20 cellular contexts compared by ENCODE assay signal in genomic region chr15:73969151-73969759, GRCh38. TPM values are rescaled to one million over a fixed set of nuclear protein-coding genes. Genes with fewer than 3 reads are reported as not detected.
A peak's percentile ranks its signal among the peaks of the same experiment; 100 is the strongest.
DNase-seq lines count a peak whose midpoint lies in the region; ATAC-seq and TF ChIP-seq lines count a peak whose summit lies in the region.
"Had no signal": no experiment of that assay in that cellular context is flagged by ENCODE, and none has a peak within 500 bp of the region (broad histone marks: within the 10 kb centered on the region; RNA-seq: fewer than 3 reads in every experiment).

No MANE protein-coding gene starts in this region.

- peaks cover 2% of the 10 kb centered on the region for H3K27me3 Mint-ChIP-seq in activated T-helper 17 cell treated with anti-CD3 and anti-CD28 coated beads, Interleukin-2, amount 50 U/mL, for 72 hours
- H3K27me3 Mint-ChIP-seq in neural crest cell (ENCODE audit: low read depth), result peaks cover 6% of the 10 kb centered on the region

- H3K36me3 Mint-ChIP-seq in activated T-helper 17 cell treated with anti-CD3 and anti-CD28 coated beads, Interleukin-2, amount 50 U/mL, for 72 hours (ENCODE audit: low read depth), result no peaks in the 10 kb centered on the region
- no peaks in the 10 kb centered on the region for H3K36me3 Mint-ChIP-seq in neural crest cell (ENCODE audit: low read depth)

- intact Hi-C loops in cardiac septum (cut with DNase I), result no loop called here
- intact Hi-C loops in left ventricle myocardium superior (cut with micrococcal nuclease), result no loop called here
- intact Hi-C loops in sciatic nerve (cut with DNase I), result no loop called here

- H3K9me3 Mint-ChIP-seq in activated T-helper 17 cell treated with anti-CD3 and anti-CD28 coated beads, Interleukin-2, amount 50 U/mL, for 72 hours, result no peaks in the 10 kb centered on the region
- no peaks in the 10 kb centered on the region for H3K9me3 Mint-ChIP-seq in neural crest cell

- H3K4me3 Mint-ChIP-seq in activated T-helper 17 cell treated with anti-CD3 and anti-CD28 coated beads, Interleukin-2, amount 50 U/mL, for 72 hours, result no peak overlapping the region
- no peak overlapping the region for H3K4me3 Mint-ChIP-seq in neural crest cell

- peak overlapping the region; percentile 33 for H3K27ac Mint-ChIP-seq in activated T-helper 17 cell treated with anti-CD3 and anti-CD28 coated beads, Interleukin-2, amount 50 U/mL, for 72 hours
- peak overlapping the region; percentile 64 for H3K27ac Mint-ChIP-seq in neural crest cell (ENCODE audit: unreplicated experiment)

- peaks cover 19% of the 10 kb centered on the region for H3K4me1 Mint-ChIP-seq in activated T-helper 17 cell treated with anti-CD3 and anti-CD28 coated beads, Interleukin-2, amount 50 U/mL, for 72 hours
- H3K4me1 Mint-ChIP-seq in neural crest cell, result peaks cover 26% of the 10 kb centered on the region

- peak; percentile 49 for DNase-seq in cardiac septum (ENCODE audit: low spot score)
- no peak for DNase-seq in left ventricle myocardium superior
- DNase-seq in neural crest cell (ENCODE audit: low read depth, low spot score), result no peak
- no peak for DNase-seq in sciatic nerve (ENCODE audit: low spot score)
- DNase-seq: C1 segment of cervical spinal cord, DMS 273 treated with DMSO at 0.1 percent for 48 hours, GF-D8, H7, KG1, NCI-H1436, NCI-H2029, NCI-H2171, NCI-H446, NCI-H69, SIG-M5 had no signal

- ATAC-seq in left ventricle myocardium superior, result no peak
- ATAC-seq in activated T-helper 17 cell treated with anti-CD3 and anti-CD28 coated beads, Interleukin-2, amount 50 U/mL, for 72 hours (replicated peaks), result no peak
- ATAC-seq in GM19467 (IDR thresholded peaks at IDR 0.05; ENCODE audit: unreplicated experiment), result no peak
- no peak for ATAC-seq in HG03175 (IDR thresholded peaks at IDR 0.05; ENCODE audit: unreplicated experiment)
- ATAC-seq in sciatic nerve, result no peak
- ATAC-seq: A549 had no signal

- no peak for TF ChIP-seq CTCF in neural crest cell (conservative IDR thresholded peaks at IDR 0.05)

RNA-seq across cellular contexts. Expression of gene STOML1, which starts 22.8 kb away (rescaled TPM):
- total RNA-seq in cardiac septum (32.1 TPM), left ventricle myocardium superior (26.9 TPM), neural crest cell (8.7 and 9.7 TPM in 2 replicates), sciatic nerve (15.2 TPM)
- 1 to 10 TPM; 4.8 to 7.3 TPM for total RNA-seq in activated T-helper 17 cell treated with anti-CD3 and anti-CD28 coated beads, Interleukin-2, amount 50 U/mL, for 72 hours

RNA-seq across cellular contexts. Expression of gene PML, which starts 25.3 kb away (rescaled TPM):
- total RNA-seq in cardiac septum (24.6 TPM), left ventricle myocardium superior (20.8 TPM), neural crest cell (30.6 and 38.0 TPM in 2 replicates), sciatic nerve (86.6 TPM)
- 10 to 100 TPM; 67.4 to 74.1 TPM for total RNA-seq in activated T-helper 17 cell treated with anti-CD3 and anti-CD28 coated beads, Interleukin-2, amount 50 U/mL, for 72 hours

RNA-seq across cellular contexts. Expression of gene LOXL1, which starts 43.0 kb away (rescaled TPM):
- 29.1 TPM for total RNA-seq in cardiac septum
- 12.9 TPM for total RNA-seq in left ventricle myocardium superior
- total RNA-seq in activated T-helper 17 cell treated with anti-CD3 and anti-CD28 coated beads, Interleukin-2, amount 50 U/mL, for 72 hours, result 1 to 10 TPM; 3.4 TPM
- 17.3 and 19.9 TPM in 2 replicates for total RNA-seq in neural crest cell
- 16.6 TPM for total RNA-seq in sciatic nerve
- total RNA-seq: OCI-LY7 had no signal
